ENCODE assay signal across 1 cellular context in genomic region chr13:106570354-106570822, GRCh38.
TF ChIP-seq lines count a peak whose summit lies in the region.

No MANE protein-coding gene starts in this region.

TF ChIP-seq in HEK293, 187 proteins besides CTCF, POLR2A, EP300 and RAD21 (continued from another document):
- TF ChIP-seq PATZ1 (tag by site-specific recombination; IDR thresholded peaks at IDR 0.05) (0 out of 2 replicates have a peak, but pooled peaks have one; percentile 36), KLF7 (tag by site-specific recombination; IDR thresholded peaks at IDR 0.05; ENCODE audit: borderline replicate concordance) (no peak), ZNF707 (tag by site-specific recombination; IDR thresholded peaks at IDR 0.05) (no peak), PRDM1 (tag by site-specific recombination; IDR thresholded peaks at IDR 0.05) (no peak), INSM2 (tag by site-specific recombination; IDR thresholded peaks at IDR 0.05) (0 out of 2 replicates have a peak, but pooled peaks have one; percentile 16), ZNF514 (tag by site-specific recombination; IDR thresholded peaks at IDR 0.05) (no peak), KLF9 (tag by site-specific recombination; IDR thresholded peaks at IDR 0.05; ENCODE audit: low read depth) (peak; percentile 54; the same call in 1 of the 2 replicates), ZNF548 (tag by site-specific recombination; IDR thresholded peaks at IDR 0.05) (no peak)
